Comparison of ENCODE assay signal across 11 cellular contexts in the genomic region with DNA sequence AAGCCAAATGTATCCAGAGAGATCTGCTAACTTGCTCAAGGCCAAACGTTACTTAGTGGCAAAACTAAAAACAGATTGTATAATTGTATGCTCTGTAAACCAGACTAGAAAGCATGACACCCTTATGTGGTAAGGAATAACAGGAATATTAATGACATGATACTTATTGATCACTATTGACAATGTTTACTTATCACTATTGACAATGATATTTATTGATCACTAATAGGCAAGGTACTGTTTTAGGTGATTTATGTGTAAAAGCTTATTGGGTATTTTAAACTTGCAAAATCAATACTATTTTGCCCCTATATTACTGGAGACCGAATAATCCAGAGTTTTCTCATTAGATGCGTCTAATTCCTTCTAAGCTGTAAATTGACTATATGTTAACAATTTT.
"Had no signal": no experiment of that assay in that cellular context is flagged by ENCODE, and none has a peak within 500 bp of the region (broad histone marks: within the 10 kb centered on the region; RNA-seq: fewer than 3 reads in every experiment).

No MANE protein-coding gene starts in this region.

- DNase-seq: GM23248, GOT3, H7, H9, HCEC 1CT, HFFc6 had no signal

- H3K9me3 ChIP-seq: HAP-1 had no signal

- H3K9ac ChIP-seq: GM23248 had no signal

- H2AFZ ChIP-seq: GM23248, GM23338 had no signal

- FAIRE-seq: H1, H54 had no signal

- H3K27ac ChIP-seq: GM23248 had no signal

- H3K36me3 ChIP-seq: HAP-1 had no signal

- H3K4me3 ChIP-seq: GM23248, GM23338, HAP-1 had no signal

- ATAC-seq: GM23338, HCT116 had no signal

- H3K4me1 ChIP-seq: HAP-1 had no signal

- H3K4me2 ChIP-seq: GM23338 had no signal
